In the genomic region with DNA sequence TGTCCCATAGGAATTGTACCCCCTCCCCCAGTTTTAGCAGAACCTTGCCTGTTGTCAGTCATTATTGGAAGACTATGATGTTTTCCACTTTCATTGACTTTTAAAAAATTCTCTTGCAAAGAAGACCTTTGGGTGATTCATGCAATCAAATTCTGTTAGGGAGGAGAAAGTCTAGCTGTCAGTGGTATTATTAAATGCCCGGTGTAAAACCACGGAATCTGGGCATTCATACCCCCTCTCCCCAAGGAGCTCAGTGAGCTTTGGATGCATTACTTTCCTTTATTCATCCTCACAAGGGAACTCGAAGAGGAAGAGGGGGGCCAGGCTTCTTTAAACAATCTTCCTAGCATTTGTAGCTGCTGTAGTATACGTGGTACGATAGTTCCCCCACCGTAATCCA, we compare ENCODE assay signal across 13 cellular contexts.
DNase-seq lines count a peak whose midpoint lies in the region; ATAC-seq, FAIRE-seq and TF ChIP-seq lines count a peak whose summit lies in the region.
"Had no signal": no experiment of that assay in that cellular context is flagged by ENCODE, and none has a peak within 500 bp of the region (broad histone marks: within the 10 kb centered on the region; RNA-seq: fewer than 3 reads in every experiment).

No MANE protein-coding gene starts in this region.

- peaks cover 23 to 33% of the 10 kb centered on the region in 2 donors for H3K4me1 ChIP-seq in adrenal gland (replicated peaks in 1 of 2)
- peaks cover 50% of the 10 kb centered on the region for H3K4me1 ChIP-seq in keratinocyte (ENCODE audit: control insufficient read depth, extremely low read depth, insufficient read depth, low read length)
- H3K4me1 ChIP-seq in smooth muscle cell (ENCODE audit: low read depth) = peaks cover 14% of the 10 kb centered on the region
- H3K4me1 ChIP-seq in left ventricle myocardium inferior = peaks cover 45% of the 10 kb centered on the region

- H3K79me2 ChIP-seq in keratinocyte (ENCODE audit: control insufficient read depth, insufficient read depth, low read length) = no peaks in the 10 kb centered on the region
- no peaks in the 10 kb centered on the region for H3K79me2 ChIP-seq in smooth muscle cell (ENCODE audit: low read depth)

- H3K4me3 ChIP-seq in adrenal gland (no peak overlapping the region), keratinocyte (ENCODE audit: control insufficient read depth in 2 of 3, extremely low read depth in 1 of 3, insufficient read depth in 2 of 3, low read depth in 1 of 3, low read length in 3 of 3) (peak overlapping the region in 1 of 3 experiments; percentile 3), smooth muscle cell (no peak overlapping the region), left ventricle myocardium inferior (no peak overlapping the region)

- H3K27me3 ChIP-seq in adrenal gland = no peaks in the 10 kb centered on the region
- no peaks in the 10 kb centered on the region for H3K27me3 ChIP-seq in keratinocyte (ENCODE audit: control insufficient read depth, extremely low read depth, insufficient read depth, low read length)
- no peaks in the 10 kb centered on the region for H3K27me3 ChIP-seq in smooth muscle cell (ENCODE audit: low read depth)
- H3K27me3 ChIP-seq in left ventricle myocardium inferior (ENCODE audit: low read depth) = no peaks in the 10 kb centered on the region

- no peaks in the 10 kb centered on the region for H3K4me1 Mint-ChIP-seq in activated T-helper 2 cell treated with anti-CD3 and anti-CD28 coated beads, Interferon-gamma antibody, Interleukin-2, Interleukin-4, amounts not matched to agents 10 μg/mL and 5 μg/mL and 100 μg/mL, durations not matched to agents 14 hours and 24 hours and 36 hours (ENCODE audit: low read depth)
- H3K4me1 Mint-ChIP-seq: activated naive CD8-positive, alpha-beta T cell treated with anti-CD3 and anti-CD28 coated beads, Interleukin-2, amount 10 ng/mL, durations not matched to agents 7 days and 5 days; stimulated activated effector memory CD8-positive, alpha-beta T cell treated with anti-CD3 and anti-CD28 coated beads, Interleukin-12 subunit alpha, Interleukin-12 subunit beta, amount 100 ng/mL, for 72 hours had no signal

- H3K27ac ChIP-seq in adrenal gland (peak overlapping the region in 4 of 5 donors; percentile 46 to 83 (median 73)), keratinocyte (ENCODE audit: control insufficient read depth, insufficient read depth, low read length) (no peak overlapping the region), smooth muscle cell (ENCODE audit: low read depth) (peak overlapping the region; percentile 77), left ventricle myocardium inferior (replicated peaks) (no peak overlapping the region)

- WGBS in adrenal gland, 4 donors = 57 to 72% (median 66%) methylated on average over 6 of the region's 6 CpGs
- 56% methylated on average over 6 of the region's 6 CpGs for WGBS in smooth muscle cell (ENCODE audit: low lambda C conversion rate)

- H3K9ac ChIP-seq in keratinocyte (ENCODE audit: control insufficient read depth, extremely low read depth, insufficient read depth, low read length) (no peak overlapping the region), smooth muscle cell (ENCODE audit: low read depth) (no peak overlapping the region)

- peaks cover 5% of the 10 kb centered on the region for H3K27me3 Mint-ChIP-seq in activated T-helper 2 cell treated with anti-CD3 and anti-CD28 coated beads, Interferon-gamma antibody, Interleukin-2, Interleukin-4, amounts not matched to agents 10 μg/mL and 5 μg/mL and 100 μg/mL, durations not matched to agents 14 hours and 24 hours and 36 hours (ENCODE audit: low read depth)

- no peak for ATAC-seq in GM18870 (IDR thresholded peaks at IDR 0.05; ENCODE audit: unreplicated experiment)

- H3K9me1 ChIP-seq in keratinocyte (ENCODE audit: control insufficient read depth, extremely low read depth, insufficient read depth, low read length) = no peaks in the 10 kb centered on the region

- no peaks in the 10 kb centered on the region for H3K36me3 Mint-ChIP-seq in activated T-helper 2 cell treated with anti-CD3 and anti-CD28 coated beads, Interferon-gamma antibody, Interleukin-2, Interleukin-4, amounts not matched to agents 10 μg/mL and 5 μg/mL and 100 μg/mL, durations not matched to agents 14 hours and 24 hours and 36 hours (ENCODE audit: low read depth)
- H3K36me3 Mint-ChIP-seq: activated naive CD8-positive, alpha-beta T cell treated with anti-CD3 and anti-CD28 coated beads, Interleukin-2, amount 10 ng/mL, durations not matched to agents 7 days and 5 days; stimulated activated effector memory CD8-positive, alpha-beta T cell treated with anti-CD3 and anti-CD28 coated beads, Interleukin-12 subunit alpha, Interleukin-12 subunit beta, amount 100 ng/mL, for 72 hours had no signal

- H3K4me2 ChIP-seq in keratinocyte (ENCODE audit: control insufficient read depth, extremely low read depth, insufficient read depth, low read depth, low read length) (peak overlapping the region; percentile 58), smooth muscle cell (peak overlapping the region; percentile 65)

- H3K27ac Mint-ChIP-seq in activated T-helper 2 cell treated with anti-CD3 and anti-CD28 coated beads, Interferon-gamma antibody, Interleukin-2, Interleukin-4, amounts not matched to agents 10 μg/mL and 5 μg/mL and 100 μg/mL, durations not matched to agents 14 hours and 24 hours and 36 hours = no peak overlapping the region
- H3K27ac Mint-ChIP-seq: activated naive CD8-positive, alpha-beta T cell treated with anti-CD3 and anti-CD28 coated beads, Interleukin-2, amount 10 ng/mL, durations not matched to agents 7 days and 5 days; stimulated activated effector memory CD8-positive, alpha-beta T cell treated with anti-CD3 and anti-CD28 coated beads, Interleukin-12 subunit alpha, Interleukin-12 subunit beta, amount 100 ng/mL, for 72 hours had no signal

- no peaks in the 10 kb centered on the region for H4K20me1 ChIP-seq in keratinocyte (ENCODE audit: control insufficient read depth, extremely low read depth, insufficient read depth, low read length)
- H4K20me1 ChIP-seq in smooth muscle cell (ENCODE audit: low read depth) = no peaks in the 10 kb centered on the region

- dilution Hi-C loops in keratinocyte (cut with MboI; ENCODE audit: extremely low pct_ligation_motif_present, low sequenced_read_pairs) = loop anchor here (25.0 kb wide), 1 partner anchor 176 kb away; the partner anchor contains the start of gene TSC22D2

- no peak overlapping the region for H3K4me3 Mint-ChIP-seq in activated T-helper 2 cell treated with anti-CD3 and anti-CD28 coated beads, Interferon-gamma antibody, Interleukin-2, Interleukin-4, amounts not matched to agents 10 μg/mL and 5 μg/mL and 100 μg/mL, durations not matched to agents 14 hours and 24 hours and 36 hours (ENCODE audit: low read depth)
- H3K4me3 Mint-ChIP-seq: activated naive CD8-positive, alpha-beta T cell treated with anti-CD3 and anti-CD28 coated beads, Interleukin-2, amount 10 ng/mL, durations not matched to agents 7 days and 5 days; stimulated activated effector memory CD8-positive, alpha-beta T cell treated with anti-CD3 and anti-CD28 coated beads, Interleukin-12 subunit alpha, Interleukin-12 subunit beta, amount 100 ng/mL, for 72 hours had no signal

- H3K9me3 ChIP-seq in adrenal gland (replicated peaks in 1 of 3) (no peaks in the 10 kb centered on the region), keratinocyte (ENCODE audit: control insufficient read depth, low read depth, low read length) (no peaks in the 10 kb centered on the region), smooth muscle cell (replicated peaks; ENCODE audit: low read depth) (no peaks in the 10 kb centered on the region), left ventricle myocardium inferior (replicated peaks) (no peaks in the 10 kb centered on the region)

- H3F3A ChIP-seq in smooth muscle cell (ENCODE audit: low read depth) = peaks cover 18% of the 10 kb centered on the region

- no peaks in the 10 kb centered on the region for H3K9me3 Mint-ChIP-seq in activated T-helper 2 cell treated with anti-CD3 and anti-CD28 coated beads, Interferon-gamma antibody, Interleukin-2, Interleukin-4, amounts not matched to agents 10 μg/mL and 5 μg/mL and 100 μg/mL, durations not matched to agents 14 hours and 24 hours and 36 hours
- H3K9me3 Mint-ChIP-seq: activated naive CD8-positive, alpha-beta T cell treated with anti-CD3 and anti-CD28 coated beads, Interleukin-2, amount 10 ng/mL, durations not matched to agents 7 days and 5 days; stimulated activated effector memory CD8-positive, alpha-beta T cell treated with anti-CD3 and anti-CD28 coated beads, Interleukin-12 subunit alpha, Interleukin-12 subunit beta, amount 100 ng/mL, for 72 hours had no signal

- H3K36me3 ChIP-seq in adrenal gland (replicated peaks in 1 of 2) (no peaks in the 10 kb centered on the region), keratinocyte (ENCODE audit: control insufficient read depth in 2 of 2, extremely low read depth in 1 of 2, insufficient read depth in 2 of 2, low read length in 2 of 2) (no peaks in the 10 kb centered on the region), smooth muscle cell (ENCODE audit: low read depth) (no peaks in the 10 kb centered on the region), left ventricle myocardium inferior (no peaks in the 10 kb centered on the region)

- no peak for TF ChIP-seq CTCF in adrenal gland (IDR thresholded peaks at IDR 0.05)
- TF ChIP-seq CTCF in keratinocyte (optimal IDR thresholded peaks at IDR 0.05 in 1 of 3, IDR thresholded peaks at IDR 0.05 in 1 of 3, conservative IDR thresholded peaks at IDR 0.05 in 1 of 3; ENCODE audit: extremely low read depth in 1 of 3, insufficient read depth in 2 of 3, low read length in 3 of 3) = no peak
- no peak for TF ChIP-seq CTCF in smooth muscle cell (IDR thresholded peaks at IDR 0.05; ENCODE audit: borderline replicate concordance, insufficient read depth, poor library complexity, severe bottlenecking)
- TF ChIP-seq CTCF in left ventricle myocardium inferior (IDR thresholded peaks at IDR 0.05; ENCODE audit: borderline replicate concordance) = no peak

- FAIRE-seq in H54 (lab: Jason Lieb, UNC) (peak; percentile 87), keratinocyte (lab: Jason Lieb, UNC) (no peak)

- DNase-seq in H54 (ENCODE audit: insufficient read length, low spot score) (no peak), adrenal gland (no peak), keratinocyte (ENCODE audit: low read depth, low spot score) (no peak), smooth muscle cell (lab: John Stamatoyannopoulos, UW; ENCODE audit: unreplicated experiment) (no peak), left ventricle myocardium inferior (no peak)
- DNase-seq in activated T-helper 2 cell treated with anti-CD3 and anti-CD28 coated beads, Interferon-gamma antibody, Interleukin-2, Interleukin-4, amounts not matched to agents 10 μg/mL and 5 μg/mL and 100 μg/mL, durations not matched to agents 14 hours and 24 hours and 36 hours (ENCODE audit: low spot score) = no peak
- DNase-seq in activated effector memory CD4-positive, alpha-beta T cell treated with anti-CD3 and anti-CD28 coated beads, Interleukin-2, amount 50 U/mL, for 16 hours = no peak
- DNase-seq: activated naive CD8-positive, alpha-beta T cell treated with anti-CD3 and anti-CD28 coated beads, Interleukin-2, amount 10 ng/mL, durations not matched to agents 7 days and 5 days; NCI-H1105; stimulated activated CD4-positive, alpha-beta T cell treated with anti-CD3 and anti-CD28 coated beads, Interleukin-1b, Interleukin-23, amount 100 ng/mL, for 48 hours; T-helper 9 cell had no signal

- TF ChIP-seq POLR2A in H54 (IDR thresholded peaks at IDR 0.05; ENCODE audit: low read depth, low read length) (no peak), adrenal gland (IDR thresholded peaks at IDR 0.05) (no peak)

- intact Hi-C loops in adrenal gland (cut with DNase I) = no loop called here
- intact Hi-C loops in activated T-helper 2 cell treated with anti-CD3 and anti-CD28 coated beads, Interferon-gamma antibody, Interleukin-2, Interleukin-4, amounts not matched to agents 10 μg/mL and 5 μg/mL and 100 μg/mL, durations not matched to agents 14 hours and 24 hours and 36 hours (cut with micrococcal nuclease) = no loop called here
- intact Hi-C loops in left ventricle myocardium inferior (cut with micrococcal nuclease) = no loop called here

- H2AFZ ChIP-seq in keratinocyte (ENCODE audit: control insufficient read depth, low read length) (no peak overlapping the region), smooth muscle cell (ENCODE audit: low read depth) (no peak overlapping the region)

Comparison
In these comparisons a context has a peak if more than half of its experiments do, and no peak if none do; other contexts are left out.
1. H3K27ac ChIP-seq: peak in adrenal gland (4 of 5) and smooth muscle cell (single experiment); none in keratinocyte (single experiment) and left ventricle myocardium inferior (single experiment).